Comparison of ENCODE assay signal across 22 cellular contexts in the genomic region with DNA sequence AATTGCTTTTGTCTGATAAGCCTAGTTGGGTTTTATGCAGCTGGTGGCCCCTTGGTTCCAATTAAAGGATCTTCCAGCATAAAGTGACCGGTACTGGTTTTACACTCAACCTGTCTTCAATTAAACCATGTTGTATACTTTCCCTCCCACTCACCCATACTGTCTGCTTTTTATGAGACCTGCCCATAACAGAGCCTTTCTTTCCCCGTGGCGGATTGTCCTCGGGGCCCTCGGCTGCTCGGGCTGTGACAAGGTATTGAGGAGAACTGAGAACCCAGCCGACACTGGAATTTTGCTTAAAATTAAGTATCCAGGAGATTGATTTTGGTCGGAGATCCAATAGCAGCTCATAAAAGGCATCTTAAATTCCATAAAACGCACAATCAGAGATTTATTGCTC.
"Had no signal": no experiment of that assay in that cellular context is flagged by ENCODE, and none has a peak within 500 bp of the region (broad histone marks: within the 10 kb centered on the region; RNA-seq: fewer than 3 reads in every experiment).

No MANE protein-coding gene starts in this region.

- H3K27me3 Mint-ChIP-seq: natural killer cell treated with Interleukin-12 subunit alpha and Interleukin-12 subunit beta and Interleukin-15 and Interleukin-18, amount 100 ng/mL, for 72 hours; type B pancreatic cell had no signal

- H3K27ac Mint-ChIP-seq: memory B cell; natural killer cell treated with Interleukin-12 subunit alpha and Interleukin-12 subunit beta and Interleukin-15 and Interleukin-18, amount 100 ng/mL, for 72 hours; stimulated activated memory B cell treated with anti-CD40 and anti-IgM and Interleukin-4, amounts not matched to agents 10 μg/mL and 1 μg/mL and 100 μg/mL, for 72 hours; type B pancreatic cell had no signal

- H3K4me3 ChIP-seq: colonic mucosa, esophagus squamous epithelium, lung, mucosa of descending colon, prostate gland, right atrium auricular region, sigmoid colon, testis, tibial artery had no signal

- H3K36me3 Mint-ChIP-seq: memory B cell; naive B cell; natural killer cell treated with Interleukin-12 subunit alpha and Interleukin-12 subunit beta and Interleukin-15 and Interleukin-18, amount 100 ng/mL, for 72 hours; stimulated activated memory B cell treated with anti-CD40 and anti-IgM and Interleukin-4, amounts not matched to agents 10 μg/mL and 1 μg/mL and 100 μg/mL, for 72 hours; type B pancreatic cell had no signal

- H3K9me3 ChIP-seq: colonic mucosa, esophagus squamous epithelium, mucosa of descending colon, prostate gland, right atrium auricular region, sigmoid colon, testis, tibial artery had no signal

- H3K4me1 Mint-ChIP-seq: memory B cell; naive B cell; stimulated activated memory B cell treated with anti-CD40 and anti-IgM and Interleukin-4, amounts not matched to agents 10 μg/mL and 1 μg/mL and 100 μg/mL, for 72 hours had no signal

- DNase-seq: colonic mucosa; effector CD8-positive, alpha-beta T cell; erythroblast; esophagus squamous epithelium; hypothalamus; mucosa of descending colon; naive B cell; nucleus accumbens; sigmoid colon; stimulated activated CD4-positive, alpha-beta T cell treated with anti-CD3 and anti-CD28 coated beads, Interleukin-2, amount 100 ng/mL, for 24 hours; stimulated activated CD4-positive, alpha-beta T cell treated with anti-CD3 and anti-CD28 coated beads, Interleukin-4, amount 100 ng/mL, for 4 hours; stimulated activated naive CD8-positive, alpha-beta T cell treated with anti-CD3 and anti-CD28 coated beads, Interleukin-15, Interleukin-2, amounts not matched to agents 100 U/mL and 50 U/mL, for 24 hours; testis; tibial artery had no signal

- H3K4me3 Mint-ChIP-seq: dendritic cell treated with granulocyte-macrophage colony-stimulating factor and Interleukin-4, amounts not matched to agents 40 ng/mL and 50 ng/mL, for 4 days; memory B cell; naive B cell; natural killer cell treated with Interleukin-12 subunit alpha and Interleukin-12 subunit beta and Interleukin-15 and Interleukin-18, amount 100 ng/mL, for 72 hours; stimulated activated memory B cell treated with anti-CD40 and anti-IgM and Interleukin-4, amounts not matched to agents 10 μg/mL and 1 μg/mL and 100 μg/mL, for 72 hours; type B pancreatic cell had no signal

- H3K36me3 ChIP-seq: colonic mucosa, esophagus squamous epithelium, prostate gland, right atrium auricular region, sigmoid colon, tibial artery had no signal

- H3K27ac ChIP-seq: colonic mucosa, esophagus squamous epithelium, prostate gland, right atrium auricular region, sigmoid colon, testis, tibial artery had no signal

- H3K9me3 Mint-ChIP-seq: dendritic cell treated with granulocyte-macrophage colony-stimulating factor and Interleukin-4, amounts not matched to agents 40 ng/mL and 50 ng/mL, for 4 days; memory B cell; naive B cell; natural killer cell treated with Interleukin-12 subunit alpha and Interleukin-12 subunit beta and Interleukin-15 and Interleukin-18, amount 100 ng/mL, for 72 hours; stimulated activated memory B cell treated with anti-CD40 and anti-IgM and Interleukin-4, amounts not matched to agents 10 μg/mL and 1 μg/mL and 100 μg/mL, for 72 hours; type B pancreatic cell had no signal

- H3K4me1 ChIP-seq: colonic mucosa had no signal

- H3K27me3 ChIP-seq: colonic mucosa, right atrium auricular region, sigmoid colon, testis had no signal
